In the genomic region with DNA sequence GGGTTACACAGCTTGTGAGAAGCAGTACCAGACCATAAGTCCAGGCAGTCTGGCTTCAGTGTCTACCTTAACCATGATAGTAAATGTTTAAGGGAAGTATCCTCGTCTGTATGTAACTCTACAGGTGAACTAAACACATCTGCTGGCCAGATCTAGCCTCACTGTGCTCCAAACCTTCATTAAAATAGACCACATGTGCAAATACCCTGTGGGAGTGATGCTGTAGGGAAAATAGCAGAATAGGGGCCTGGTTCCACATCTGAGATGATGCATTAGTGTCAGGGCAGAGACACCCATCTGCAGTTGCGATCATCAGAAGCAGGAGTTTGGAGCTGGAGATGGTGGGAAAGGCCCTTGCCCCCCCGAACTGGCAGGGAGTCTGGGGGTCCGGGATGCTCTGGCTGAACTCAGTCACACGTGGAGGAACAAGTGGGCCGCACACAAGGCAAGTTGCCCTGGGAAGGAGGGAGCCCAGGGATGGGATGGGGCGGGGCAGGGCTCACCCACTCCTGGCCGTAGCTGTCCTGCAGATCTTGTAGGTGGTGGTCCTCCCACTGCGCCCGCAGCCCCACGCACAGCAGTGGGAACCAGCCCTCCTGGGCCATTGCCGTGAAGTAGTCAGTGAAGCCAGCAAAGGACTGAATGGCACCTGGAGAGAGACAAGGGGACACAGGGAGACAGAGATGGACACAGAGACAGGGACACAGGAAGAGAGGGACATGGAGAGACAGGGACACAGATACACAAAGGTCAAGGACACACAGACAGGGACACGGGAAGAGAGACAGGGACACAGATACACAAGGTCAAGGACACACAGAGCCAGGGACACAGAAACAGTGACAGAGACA, we compare ENCODE assay signal across 15 cellular contexts. TPM values are rescaled to one million over a fixed set of nuclear protein-coding genes. Genes with fewer than 3 reads are reported as not detected.
DNase-seq lines count a peak whose midpoint lies in the region; TF ChIP-seq lines count a peak whose summit lies in the region.
"Had no signal": no experiment of that assay in that cellular context is flagged by ENCODE, and none has a peak within 500 bp of the region (broad histone marks: within the 10 kb centered on the region; RNA-seq: fewer than 3 reads in every experiment).

No MANE protein-coding gene starts in this region.

- H3K27ac ChIP-seq in osteoblast (ENCODE audit: low read depth, low read length) (no peak overlapping the region), PC-9 (no peak overlapping the region)
- H3K27ac ChIP-seq: 22Rv1 had no signal

- peak overlapping the region; percentile 29 for H3K27ac Mint-ChIP-seq in activated CD4-positive, alpha-beta T cell treated with anti-CD3 and anti-CD28 coated beads, Interleukin-2, amount 10 ng/mL, durations not matched to agents 24 days and 14 days
- H3K27ac Mint-ChIP-seq: CD4-positive, alpha-beta T cell; GM23338 had no signal

- POLR2A ChIA-PET in PC-9 (lab: Charles Lee; ENCODE audit: unreplicated experiment): no interaction called here

- no peak for DNase-seq in activated CD4-positive, alpha-beta T cell treated with anti-CD3 and anti-CD28 coated beads, Interleukin-2, amount 10 ng/mL, durations not matched to agents 24 days and 14 days
- no peak for DNase-seq in activated CD4-positive, alpha-beta T cell treated with anti-CD3 and anti-CD28 coated beads for 1 hour
- DNase-seq in osteoblast (ENCODE audit: insufficient read length, low spot score, missing footprints) (peak; percentile 62), PC-9 (no peak)
- DNase-seq: BE2C; CD4-positive, alpha-beta T cell; EL; KBM-7; MV-4-11; NCI-H1417; NCI-H187 treated with DMSO at 0.1 percent for 48 hours; NCI-H69; SHP77 had no signal

- TF ChIP-seq CTCF in osteoblast (IDR thresholded peaks at IDR 0.05; ENCODE audit: extremely low read depth, low read depth, low read length) (no peak), PC-9 (conservative IDR thresholded peaks at IDR 0.05) (no peak)

- H3K9me3 ChIP-seq in osteoblast (ENCODE audit: low read depth, low read length): no peaks in the 10 kb centered on the region
- H3K9me3 ChIP-seq in PC-9 (ENCODE audit: insufficient read depth, low read depth): no peaks in the 10 kb centered on the region
- H3K9me3 ChIP-seq: BE2C had no signal

- no peak overlapping the region for H2AFZ ChIP-seq in osteoblast (ENCODE audit: low read length)
- no peak overlapping the region for H2AFZ ChIP-seq in PC-9
- H2AFZ ChIP-seq: GM23338 had no signal

- H3K4me3 ChIP-seq in osteoblast (ENCODE audit: insufficient read depth, low read length): no peak overlapping the region
- no peak overlapping the region for H3K4me3 ChIP-seq in PC-9
- H3K4me3 ChIP-seq: GM23338 had no signal

- H3K4me2 ChIP-seq in osteoblast (ENCODE audit: insufficient read depth, low read length): no peak overlapping the region
- no peak overlapping the region for H3K4me2 ChIP-seq in PC-9
- H3K4me2 ChIP-seq: GM23338 had no signal

- H3K4me1 ChIP-seq in osteoblast (ENCODE audit: insufficient read depth, low read length) (no peaks in the 10 kb centered on the region), PC-9 (replicated peaks; ENCODE audit: insufficient read depth) (no peaks in the 10 kb centered on the region)

- H3K27me3 Mint-ChIP-seq in activated CD4-positive, alpha-beta T cell treated with anti-CD3 and anti-CD28 coated beads, Interleukin-2, amount 10 ng/mL, durations not matched to agents 24 days and 14 days: peaks cover 6% of the 10 kb centered on the region

- H3K36me3 ChIP-seq in osteoblast (ENCODE audit: insufficient read depth, low read length) (no peaks in the 10 kb centered on the region), PC-9 (ENCODE audit: low read depth) (0 out of 2 replicates have a peak, but pooled peaks cover 6% of the 10 kb centered on the region)
- H3K36me3 ChIP-seq: BE2C had no signal

- H3K79me2 ChIP-seq in osteoblast (ENCODE audit: insufficient read depth, low read length) (no peaks in the 10 kb centered on the region), PC-9 (ENCODE audit: low read depth) (no peaks in the 10 kb centered on the region)

- CTCF ChIA-PET in PC-9 (lab: Charles Lee): no interaction called here

- H3K9me3 Mint-ChIP-seq in activated CD4-positive, alpha-beta T cell treated with anti-CD3 and anti-CD28 coated beads, Interleukin-2, amount 10 ng/mL, durations not matched to agents 24 days and 14 days: no peaks in the 10 kb centered on the region
- H3K9me3 Mint-ChIP-seq: CD4-positive, alpha-beta T cell; GM23338 had no signal

- no peaks in the 10 kb centered on the region; the same call in none of the 2 replicates for H3F3A ChIP-seq in PC-9 (ENCODE audit: insufficient read depth, low read depth)

- peaks cover 9% of the 10 kb centered on the region for H3K36me3 Mint-ChIP-seq in activated CD4-positive, alpha-beta T cell treated with anti-CD3 and anti-CD28 coated beads, Interleukin-2, amount 10 ng/mL, durations not matched to agents 24 days and 14 days (ENCODE audit: low read depth)

- no TSS peak for BruUV-seq in PC-9 (replicated peaks; lab: Mats Ljungman, UMichigan)

- peaks cover 4% of the 10 kb centered on the region for H3K27me3 ChIP-seq in osteoblast (ENCODE audit: insufficient read depth, low read length)
- H3K27me3 ChIP-seq in PC-9 (ENCODE audit: insufficient read depth, low read depth): no peaks in the 10 kb centered on the region
- H3K27me3 ChIP-seq: BE2C had no signal

- peaks cover 11% of the 10 kb centered on the region for H3K4me1 Mint-ChIP-seq in activated CD4-positive, alpha-beta T cell treated with anti-CD3 and anti-CD28 coated beads, Interleukin-2, amount 10 ng/mL, durations not matched to agents 24 days and 14 days

- intact Hi-C loops in activated CD4-positive, alpha-beta T cell treated with anti-CD3 and anti-CD28 coated beads, Interleukin-2, amount 10 ng/mL, durations not matched to agents 24 days and 14 days (cut with micrococcal nuclease): no loop called here
- intact Hi-C loops in PC-9 (cut with micrococcal nuclease; ENCODE audit: unreplicated experiment): no loop called here

- no peak overlapping the region for H3K4me3 Mint-ChIP-seq in activated CD4-positive, alpha-beta T cell treated with anti-CD3 and anti-CD28 coated beads, Interleukin-2, amount 10 ng/mL, durations not matched to agents 24 days and 14 days
- H3K4me3 Mint-ChIP-seq: CD4-positive, alpha-beta T cell; GM23338 had no signal

- H4K20me1 ChIP-seq in osteoblast (ENCODE audit: insufficient read depth, low read length) (peaks cover 3% of the 10 kb centered on the region), PC-9 (ENCODE audit: insufficient read depth) (no peaks in the 10 kb centered on the region; the same call in 1 of the 2 replicates)

- H3K9me2 ChIP-seq in PC-9 (ENCODE audit: insufficient read depth): no peaks in the 10 kb centered on the region

RNA-seq across cellular contexts. Expression of gene TMEM147, which starts 7.3 kb away (rescaled TPM):
- 132 and 134 TPM in 2 replicates for total RNA-seq in activated CD4-positive, alpha-beta T cell treated with anti-CD3 and anti-CD28 coated beads, Interleukin-2, amount 10 ng/mL, durations not matched to agents 24 days and 14 days
- total RNA-seq in osteoblast (93.1 and 98.8 TPM in 2 replicates), PC-9 (2021) (82.6 and 95.9 TPM in 2 replicates)

RNA-seq across cellular contexts. Expression of gene ATP4A, which starts 10.7 kb away (rescaled TPM):
- total RNA-seq in activated CD4-positive, alpha-beta T cell treated with anti-CD3 and anti-CD28 coated beads, Interleukin-2, amount 10 ng/mL, durations not matched to agents 24 days and 14 days: not detected in 2 replicates
- not detected in 2 replicates for total RNA-seq in osteoblast
- total RNA-seq in PC-9 (2021): not detected in 2 replicates
- total RNA-seq: CD4-positive, alpha-beta T cell had no signal

RNA-seq across cellular contexts. Expression of gene GAPDHS, which starts 19.5 kb away (rescaled TPM):
- total RNA-seq in activated CD4-positive, alpha-beta T cell treated with anti-CD3 and anti-CD28 coated beads, Interleukin-2, amount 10 ng/mL, durations not matched to agents 24 days and 14 days: not detected in 2 replicates
- total RNA-seq in osteoblast (not detected in 2 replicates), PC-9 (2021) (not detected in 2 replicates)
- total RNA-seq: CD4-positive, alpha-beta T cell; GM23338 had no signal

RNA-seq across cellular contexts. Expression of gene SBSN, which starts 24.6 kb away (rescaled TPM):
- not detected in 2 replicates for total RNA-seq in activated CD4-positive, alpha-beta T cell treated with anti-CD3 and anti-CD28 coated beads, Interleukin-2, amount 10 ng/mL, durations not matched to agents 24 days and 14 days
- total RNA-seq in osteoblast (4.7 and 12.1 TPM in 2 replicates), PC-9 (2021) (0.76 and 0.88 TPM in 2 replicates)
- total RNA-seq: CD4-positive, alpha-beta T cell; GM23338 had no signal

RNA-seq across cellular contexts. Expression of gene PMIS2, which starts 33.2 kb away (rescaled TPM):
- not detected in 2 replicates for total RNA-seq in activated CD4-positive, alpha-beta T cell treated with anti-CD3 and anti-CD28 coated beads, Interleukin-2, amount 10 ng/mL, durations not matched to agents 24 days and 14 days
- not detected in 2 replicates for total RNA-seq in osteoblast
- total RNA-seq in PC-9 (2021): not detected in 2 replicates
- total RNA-seq: CD4-positive, alpha-beta T cell; GM23338 had no signal
